11 cellular contexts compared by ENCODE assay signal in genomic region chr14:22565391-22565945, GRCh38. TPM values are rescaled to one million over a fixed set of nuclear protein-coding genes. Genes with fewer than 3 reads are reported as not detected.
DNase-seq lines count a peak whose midpoint lies in the region; ATAC-seq and TF ChIP-seq lines count a peak whose summit lies in the region.
"Had no signal": no experiment of that assay in that cellular context is flagged by ENCODE, and none has a peak within 500 bp of the region (broad histone marks: within the 10 kb centered on the region; RNA-seq: fewer than 3 reads in every experiment).

No MANE protein-coding gene starts in this region.

- intact Hi-C loops in MCF 10A (cut with micrococcal nuclease), result no loop called here
- intact Hi-C loops in breast epithelium (cut with DNase I; ENCODE audit: low total_unique reads), result no loop called here
- intact Hi-C loops in left colon (cut with DNase I, micrococcal nuclease), result no loop called here

- H3K27me3 Mint-ChIP-seq in MCF 10A (ENCODE audit: insufficient read depth, unreplicated experiment), result no peaks in the 10 kb centered on the region
- H3K27me3 Mint-ChIP-seq in endodermal cell (ENCODE audit: insufficient read depth), result no peaks in the 10 kb centered on the region

- H3K27ac Mint-ChIP-seq in MCF 10A (ENCODE audit: low read depth, unreplicated experiment) (peak overlapping the region; percentile 37), endodermal cell (peak overlapping the region; percentile 84)

- H3K9me3 Mint-ChIP-seq in MCF 10A (ENCODE audit: unreplicated experiment) (no peaks in the 10 kb centered on the region), endodermal cell (no peaks in the 10 kb centered on the region)

- H3K9me3 ChIP-seq in breast epithelium, result no peaks in the 10 kb centered on the region
- H3K9me3 ChIP-seq in endodermal cell (ENCODE audit: control insufficient read depth, low read length), result no peaks in the 10 kb centered on the region
- no peaks in the 10 kb centered on the region for H3K9me3 ChIP-seq in SJCRH30 (replicated peaks)
- H3K9me3 ChIP-seq: left ventricle myocardium inferior had no signal

- H3K4me1 ChIP-seq in breast epithelium (no peaks in the 10 kb centered on the region), endodermal cell (ENCODE audit: control insufficient read depth, insufficient read depth, low read length) (peaks cover 11% of the 10 kb centered on the region), SJCRH30 (0 out of 2 replicates have a peak, but pooled peaks cover under 1% of the 10 kb centered on the region)

- H3K4me3 Mint-ChIP-seq in MCF 10A (ENCODE audit: unreplicated experiment), result no peak overlapping the region
- H3K4me3 Mint-ChIP-seq in endodermal cell, result no peak overlapping the region

- POLR2A ChIA-PET in MCF 10A (lab: Yijun Ruan, JAX), result interaction anchor here (1.0 kb wide), 2 partner anchors 288 to 321 kb away, joined by 3 to 4 read pairs; no protein-coding TSS in a partner anchor

- no peak overlapping the region for H3K9ac ChIP-seq in endodermal cell (ENCODE audit: extremely low read depth, low read length, poor library complexity, severe bottlenecking)

- no peak overlapping the region for H3K4me3 ChIP-seq in breast epithelium
- H3K4me3 ChIP-seq in endodermal cell (ENCODE audit: low read length), result no peak overlapping the region
- H3K4me3 ChIP-seq in SJCRH30, result no peak overlapping the region
- H3K4me3 ChIP-seq: left ventricle myocardium inferior had no signal

- DNase-seq in MCF 10A (ENCODE audit: unreplicated experiment) (no peak), breast epithelium (ENCODE audit: low spot score in 2 of 2) (no peak), endodermal cell (no peak), cerebellar nuclear complex (lab: John Stamatoyannopoulos, UW) (no peak), NCI-H2107 (lab: John Stamatoyannopoulos, UW) (no peak), left colon (no peak), SJCRH30 (no peak)
- DNase-seq: AML-193, left ventricle myocardium inferior, OCI-M1 had no signal

- H3K27ac ChIP-seq in breast epithelium, result peak overlapping the region in 1 of 2 donors; percentile 30
- no peak overlapping the region for H3K27ac ChIP-seq in endodermal cell (ENCODE audit: low read depth, low read length)
- H3K27ac ChIP-seq in SJCRH30, result no peak overlapping the region

- H3K36me3 Mint-ChIP-seq in MCF 10A (ENCODE audit: insufficient read depth, unreplicated experiment), result peaks cover 76% of the 10 kb centered on the region
- H3K36me3 Mint-ChIP-seq in endodermal cell (ENCODE audit: low read depth), result peaks cover 60% of the 10 kb centered on the region

- CTCF ChIA-PET in MCF 10A (lab: Yijun Ruan, JAX), result interaction anchor here (0.8 to 3.0 kb wide), 10 partner anchors 9 to 295 kb away, joined by 3 to 12 read pairs (median 4); partner anchors contain the start of gene OR6J1

- no TSS peak for BruUV-seq in MCF 10A (replicated peaks; lab: Mats Ljungman, UMichigan)

- no peaks in the 10 kb centered on the region for H3K27me3 ChIP-seq in breast epithelium
- H3K27me3 ChIP-seq in endodermal cell (ENCODE audit: control insufficient read depth, insufficient read depth, low read length, poor library complexity, severe bottlenecking), result no peaks in the 10 kb centered on the region
- no peaks in the 10 kb centered on the region for H3K27me3 ChIP-seq in SJCRH30

- no peak for TF ChIP-seq POLR2A in breast epithelium (IDR thresholded peaks at IDR 0.05)

- no peaks in the 10 kb centered on the region for H3K36me3 ChIP-seq in breast epithelium
- H3K36me3 ChIP-seq in endodermal cell (ENCODE audit: control insufficient read depth, insufficient read depth, low read length), result peaks cover 78% of the 10 kb centered on the region
- peaks cover 50% of the 10 kb centered on the region for H3K36me3 ChIP-seq in SJCRH30

- TF ChIP-seq CTCF in MCF 10A (IDR thresholded peaks at IDR 0.05; ENCODE audit: unreplicated experiment) (no peak), breast epithelium (IDR thresholded peaks at IDR 0.05) (no peak), endodermal cell (conservative IDR thresholded peaks at IDR 0.05) (no peak)

- WGBS in endodermal cell (ENCODE audit: insufficient coverage in 1 of 2, insufficient read length in 1 of 2), 2 experiments, result 98 to 100% methylated on average over 2 to 3 of the region's 3 CpGs

- H3K4me1 Mint-ChIP-seq in MCF 10A (ENCODE audit: insufficient read depth, unreplicated experiment) (peaks cover 5% of the 10 kb centered on the region), endodermal cell (peaks cover 54% of the 10 kb centered on the region)

- ATAC-seq in HG03280 (IDR thresholded peaks at IDR 0.05; ENCODE audit: unreplicated experiment) (peak; percentile 34), left colon (no peak)

RNA-seq across cellular contexts. Expression of gene DAD1, which starts 23.6 kb away (rescaled TPM):
- total RNA-seq in MCF 10A (2022) (166 and 210 TPM in 2 replicates), breast epithelium (100 to 1,000 TPM; 192 to 238 (median 202) TPM), endodermal cell (100 to 1,000 TPM; 176 to 193 TPM), left colon (100 to 1,000 TPM; 139 to 142 TPM)
- 241 TPM for polyA plus RNA-seq in endodermal cell (2013, experiment 1 of 2)
- 234 TPM for polyA plus RNA-seq in endodermal cell (2013, experiment 2 of 2)
- total RNA-seq in SJCRH30 (2014; rRNA removed; shearing (Covaris generic)), result 225 and 241 TPM in 2 replicates

RNA-seq across cellular contexts. Expression of gene ABHD4, which starts 32.6 kb away (rescaled TPM):
- total RNA-seq in MCF 10A (2022) (10.3 and 16.7 TPM in 2 replicates), breast epithelium (10 to 100 TPM; 22.1 to 41.6 (median 25.2) TPM), endodermal cell (10 to 100 TPM; 68.3 to 77.7 TPM), left colon (10 to 100 TPM; 16.9 to 19.5 TPM)
- 18.7 TPM for polyA plus RNA-seq in endodermal cell (2013, experiment 1 of 2)
- 15.9 TPM for polyA plus RNA-seq in endodermal cell (2013, experiment 2 of 2)
- total RNA-seq in SJCRH30 (2014; rRNA removed; shearing (Covaris generic)), result 6.1 and 7.2 TPM in 2 replicates
